In the genomic region with DNA sequence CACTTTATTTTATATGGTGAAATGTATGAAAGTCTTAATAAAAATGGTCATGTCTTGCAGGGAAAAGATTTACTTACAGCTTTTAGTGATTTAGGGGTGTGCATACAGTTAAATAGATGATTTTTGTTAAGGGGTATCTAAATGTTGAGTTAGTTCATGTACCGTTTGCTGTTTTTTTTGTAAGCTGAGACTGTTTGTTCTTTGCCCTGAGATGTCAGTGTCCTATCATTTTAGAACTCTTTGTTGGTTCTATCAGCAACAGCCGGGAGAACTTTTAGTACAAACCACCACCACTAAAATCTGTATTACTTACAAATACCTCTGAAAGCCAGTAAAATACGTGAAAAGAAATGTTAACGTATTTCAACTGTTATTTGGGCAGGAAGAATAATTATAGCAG, we compare ENCODE assay signal across 1 cellular context.
TF ChIP-seq lines count a peak whose summit lies in the region.

No MANE protein-coding gene starts in this region.

TF ChIP-seq in K562, 482 proteins besides CTCF, POLR2A, EP300 and RAD21 (continued from another document):
- TF ChIP-seq, protein P1, sequence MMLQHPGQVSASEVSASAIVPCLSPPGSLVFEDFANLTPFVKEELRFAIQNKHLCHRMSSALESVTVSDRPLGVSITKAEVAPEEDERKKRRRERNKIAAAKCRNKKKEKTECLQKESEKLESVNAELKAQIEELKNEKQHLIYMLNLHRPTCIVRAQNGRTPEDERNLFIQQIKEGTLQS (IDR thresholded peaks at IDR 0.05), result no peak
- TF ChIP-seq, protein P1 (CRISPR knock-in tag; conservative IDR thresholded peaks at IDR 0.05), result no peak
- no peak for TF ChIP-seq CBFB (CRISPR knock-in tag; IDR thresholded peaks at IDR 0.05)
- no peak for TF ChIP-seq FOXK1 (CRISPR knock-in tag; IDR thresholded peaks at IDR 0.05; ENCODE audit: borderline replicate concordance)
- TF ChIP-seq BMI1 (IDR thresholded peaks at IDR 0.05; ENCODE audit: low read length), result no peak
- TF ChIP-seq, protein P2, sequence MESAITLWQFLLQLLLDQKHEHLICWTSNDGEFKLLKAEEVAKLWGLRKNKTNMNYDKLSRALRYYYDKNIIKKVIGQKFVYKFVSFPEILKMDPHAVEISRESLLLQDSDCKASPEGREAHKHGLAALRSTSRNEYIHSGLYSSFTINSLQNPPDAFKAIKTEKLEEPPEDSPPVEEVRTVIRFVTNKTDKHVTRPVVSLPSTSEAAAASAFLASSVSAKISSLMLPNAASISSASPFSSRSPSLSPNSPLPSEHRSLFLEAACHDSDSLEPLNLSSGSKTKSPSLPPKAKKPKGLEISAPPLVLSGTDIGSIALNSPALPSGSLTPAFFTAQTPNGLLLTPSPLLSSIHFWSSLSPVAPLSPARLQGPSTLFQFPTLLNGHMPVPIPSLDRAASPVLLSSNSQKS (CRISPR knock-in tag; IDR thresholded peaks at IDR 0.05), result no peak
- no peak for TF ChIP-seq FOXA3 (CRISPR knock-in tag; conservative IDR thresholded peaks at IDR 0.05 in 1 of 2, IDR thresholded peaks at IDR 0.05 in 1 of 2)
- no peak for TF ChIP-seq FOXM1 (IDR thresholded peaks at IDR 0.05; ENCODE audit: low read depth)
- no peak for TF ChIP-seq FOXM1 (CRISPR knock-in tag; IDR thresholded peaks at IDR 0.05; ENCODE audit: low read depth)
- no peak for TF ChIP-seq CTBP1 (IDR thresholded peaks at IDR 0.05; ENCODE audit: borderline replicate concordance)
- no peak for TF ChIP-seq MCM3 (IDR thresholded peaks at IDR 0.05)
- no peak for TF ChIP-seq RFX5 (IDR thresholded peaks at IDR 0.05; ENCODE audit: low read depth, low read length)
- TF ChIP-seq, protein P3, sequence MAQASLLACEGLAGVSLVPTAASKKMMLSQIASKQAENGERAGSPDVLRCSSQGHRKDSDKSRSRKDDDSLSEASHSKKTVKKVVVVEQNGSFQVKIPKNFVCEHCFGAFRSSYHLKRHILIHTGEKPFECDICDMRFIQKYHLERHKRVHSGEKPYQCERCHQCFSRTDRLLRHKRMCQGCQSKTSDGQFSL (CRISPR knock-in tag; IDR thresholded peaks at IDR 0.05), result no peak
- TF ChIP-seq, protein P3 (tag; IDR thresholded peaks at IDR 0.05), result no peak
